Comparison of ENCODE assay signal across 10 cellular contexts in the genomic region with DNA sequence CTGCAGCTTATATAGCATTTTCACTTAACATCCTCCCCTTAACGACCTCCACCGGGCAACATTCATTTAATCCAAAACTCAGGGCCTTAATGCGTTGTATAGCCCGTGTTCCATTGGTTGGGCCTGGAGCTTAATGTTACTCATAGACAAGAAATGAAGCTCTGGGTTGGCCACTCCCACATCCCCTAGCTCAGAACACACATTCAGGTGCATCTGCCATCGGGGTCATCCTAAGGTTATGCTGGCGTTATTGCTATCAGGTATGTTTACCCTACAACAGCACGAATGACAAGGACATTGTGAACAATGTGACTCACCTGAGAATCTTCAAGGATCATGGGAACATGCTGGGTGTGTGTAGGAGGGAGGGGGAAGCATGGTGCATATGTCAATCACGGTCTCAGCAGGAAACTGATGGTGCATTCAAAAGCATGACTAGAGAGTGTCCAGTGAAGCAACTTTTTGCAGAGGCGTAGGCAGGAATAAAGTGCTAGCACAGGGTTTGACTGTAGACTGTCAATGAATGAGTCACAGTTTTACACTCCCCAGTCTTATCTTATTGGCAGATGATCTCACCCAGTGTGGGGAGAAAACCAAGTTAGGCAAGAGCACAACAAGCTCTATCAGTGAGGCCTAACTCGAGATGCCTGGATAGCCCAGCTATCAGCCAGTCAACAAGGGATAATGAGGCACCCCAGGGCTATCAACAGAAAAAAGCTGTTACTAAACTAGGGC.
A peak's percentile ranks its signal among the peaks of the same experiment; 100 is the strongest.
DNase-seq lines count a peak whose midpoint lies in the region; ATAC-seq and TF ChIP-seq lines count a peak whose summit lies in the region.
"Had no signal": no experiment of that assay in that cellular context is flagged by ENCODE, and none has a peak within 500 bp of the region (broad histone marks: within the 10 kb centered on the region; RNA-seq: fewer than 3 reads in every experiment).

No MANE protein-coding gene starts in this region.

- no peak overlapping the region for H4K12ac ChIP-seq in trophoblast cell (ENCODE audit: low read depth, low read length)

- H3K27me3 ChIP-seq in trophoblast cell (ENCODE audit: insufficient read depth, low read length) (peaks cover 3% of the 10 kb centered on the region), ascending aorta (no peaks in the 10 kb centered on the region)

- no peaks in the 10 kb centered on the region for H3K36me3 ChIP-seq in trophoblast cell (ENCODE audit: control insufficient read depth in 1 of 2, insufficient read depth in 2 of 2, low read length in 2 of 2)
- H3K36me3 ChIP-seq in ascending aorta, result no peaks in the 10 kb centered on the region

- no peak for TF ChIP-seq CTCF in ascending aorta (IDR thresholded peaks at IDR 0.05)

- H2BK120ac ChIP-seq in trophoblast cell (ENCODE audit: insufficient read depth, low read length, poor library complexity), result no peak overlapping the region

- no peak overlapping the region for H3K4ac ChIP-seq in trophoblast cell (ENCODE audit: low read depth, low read length)

- no peak overlapping the region for H2AK5ac ChIP-seq in trophoblast cell (ENCODE audit: low read length)

- H2BK12ac ChIP-seq in trophoblast cell (ENCODE audit: low read length), result no peak overlapping the region

- H3K4me3 ChIP-seq in trophoblast cell (ENCODE audit: low read depth, low read length) (no peak overlapping the region), ascending aorta (no peak overlapping the region)

- no peaks in the 10 kb centered on the region for H3K9me3 ChIP-seq in trophoblast cell (ENCODE audit: insufficient read depth, low read depth, low read length)
- no peaks in the 10 kb centered on the region for H3K9me3 ChIP-seq in ascending aorta

- no peak overlapping the region for H3K27ac ChIP-seq in trophoblast cell (ENCODE audit: low read depth, low read length)
- H3K27ac ChIP-seq in ascending aorta, result no peak overlapping the region

- H3K79me1 ChIP-seq in trophoblast cell (ENCODE audit: low read length), result no peaks in the 10 kb centered on the region

- H3K9ac ChIP-seq in trophoblast cell (ENCODE audit: low read length), result no peak overlapping the region

- H2AFZ ChIP-seq in trophoblast cell (ENCODE audit: insufficient read depth, low read length, poor library complexity), result no peak overlapping the region

- peaks cover 10 to 12% of the 10 kb centered on the region in 2 experiments for H3K4me1 ChIP-seq in trophoblast cell (ENCODE audit: control insufficient read depth in 1 of 2, insufficient read depth in 2 of 2, low read length in 2 of 2)
- no peaks in the 10 kb centered on the region for H3K4me1 ChIP-seq in ascending aorta

- H3K23ac ChIP-seq in trophoblast cell (ENCODE audit: low read length), result no peak overlapping the region

- no peak overlapping the region for H3K4me2 ChIP-seq in trophoblast cell (ENCODE audit: low read length)

- no CpG with 5 or more reads among the region's 10 CpGs for WGBS in trophoblast cell (ENCODE audit: extremely low coverage, insufficient coverage, insufficient read length)

- H4K91ac ChIP-seq in trophoblast cell (ENCODE audit: low read depth, low read length), result no peak overlapping the region

- DNase-seq in GM04504 (ENCODE audit: low read depth), result peak; percentile 51
- DNase-seq in NCI-H226, result peak; percentile 42
- DNase-seq in trophoblast cell, result peak; percentile 94 to 96
- no peak for DNase-seq in stimulated activated CD4-positive, alpha-beta T cell treated with anti-CD3 and anti-CD28 coated beads, Interleukin-4, amount 100 ng/mL, for 24 hours
- no peak for DNase-seq in ascending aorta (ENCODE audit: low spot score in 2 of 2)
- DNase-seq: natural killer cell, NCI-H1694 treated with DMSO at 0.1 percent for 48 hours had no signal

- H4K8ac ChIP-seq in trophoblast cell (ENCODE audit: low read depth, low read length), result no peak overlapping the region

- H2BK5ac ChIP-seq in trophoblast cell (ENCODE audit: low read depth, low read length, poor library complexity), result no peak overlapping the region

- intact Hi-C loops in ascending aorta (cut with DNase I), result no loop called here

- no peak overlapping the region for H3K18ac ChIP-seq in trophoblast cell (ENCODE audit: low read length)

- no peak overlapping the region for H3K14ac ChIP-seq in trophoblast cell (ENCODE audit: low read length)

- ATAC-seq in esophagus mucosa (peak; percentile 94), GM18909 (IDR thresholded peaks at IDR 0.05; ENCODE audit: poor library complexity, unreplicated experiment) (no peak), GM21576 (IDR thresholded peaks at IDR 0.05; ENCODE audit: unreplicated experiment) (no peak)

- no peaks in the 10 kb centered on the region for H3K79me2 ChIP-seq in trophoblast cell (ENCODE audit: control insufficient read depth, insufficient read depth, low read length, poor library complexity)

Comparison
In these comparisons a context has a peak if more than half of its experiments do, and no peak if none do; other contexts are left out.
1. DNase-seq: peak in GM04504 (single experiment), NCI-H226 (single experiment) and trophoblast cell (2 of 2); none in stimulated activated CD4-positive, alpha-beta T cell treated with anti-CD3 and anti-CD28 coated beads, Interleukin-4, amount 100 ng/mL, for 24 hours (single experiment) and ascending aorta (0 of 2).